Comparison of ENCODE assay signal across 34 cellular contexts in genomic region chr5:169971780-169972179, GRCh38. TPM values are rescaled to one million over a fixed set of nuclear protein-coding genes. Genes with fewer than 3 reads are reported as not detected.
DNase-seq lines count a peak whose midpoint lies in the region; ATAC-seq, FAIRE-seq and TF ChIP-seq lines count a peak whose summit lies in the region.
"Had no signal": no experiment of that assay in that cellular context is flagged by ENCODE, and none has a peak within 500 bp of the region (broad histone marks: within the 10 kb centered on the region; RNA-seq: fewer than 3 reads in every experiment).

No MANE protein-coding gene starts in this region.

- H3K4me1 ChIP-seq in SK-N-SH (ENCODE audit: control insufficient read depth in 1 of 2, insufficient read depth in 2 of 2, low read depth in 1 of 2, low read length in 1 of 2) (peaks cover 9 to 53% of the 10 kb centered on the region in 2 experiments), adipocyte (ENCODE audit: control insufficient read depth, insufficient read depth, low read length) (peaks cover 15% of the 10 kb centered on the region), keratinocyte (ENCODE audit: control insufficient read depth, extremely low read depth, insufficient read depth, low read length) (peaks cover 18% of the 10 kb centered on the region)
- H3K4me1 ChIP-seq: right atrium auricular region had no signal

- CTCF ChIA-PET in SK-N-SH (lab: Yijun Ruan, JAX): interaction anchor here (1.0 to 10.4 kb wide), 5 partner anchors 9 to 262 kb away, joined by 3 to 95 read pairs (median 5); partner anchors contain the start of gene INSYN2B

- peaks cover 19 to 63% of the 10 kb centered on the region in 2 donors for H3K36me3 Mint-ChIP-seq in stimulated activated naive B cell treated with anti-CD40 and anti-IgM and Interleukin-4, amounts not matched to agents 10 μg/mL and 1 μg/mL and 100 μg/mL, for 72 hours
- H3K36me3 Mint-ChIP-seq: brain, type B pancreatic cell had no signal

- H3K9me3 Mint-ChIP-seq in stimulated activated naive B cell treated with anti-CD40 and anti-IgM and Interleukin-4, amounts not matched to agents 10 μg/mL and 1 μg/mL and 100 μg/mL, for 72 hours: no peaks in the 10 kb centered on the region
- H3K9me3 Mint-ChIP-seq: brain; memory B cell; T-helper 1 cell treated with Interleukin-12 subunit alpha and Interleukin-12 subunit beta and Interleukin-4 antibody, amounts not matched to agents 30 μg/mL and 1 μg/mL, for 36 hours had no signal

- TF ChIP-seq CTCF in SK-N-SH (IDR thresholded peaks at IDR 0.05) (no peak), keratinocyte (optimal IDR thresholded peaks at IDR 0.05 in 1 of 3, IDR thresholded peaks at IDR 0.05 in 1 of 3, conservative IDR thresholded peaks at IDR 0.05 in 1 of 3; ENCODE audit: extremely low read depth in 1 of 3, insufficient read depth in 2 of 3, low read length in 3 of 3) (no peak)

- POLR2A ChIA-PET in SK-N-SH (lab: Yijun Ruan, JAX): no interaction called here

- 92% methylated on average over 1 of the region's 1 CpG for WGBS in SK-N-SH (ENCODE audit: low lambda C conversion rate)

- TF ChIP-seq RAD21 in SK-N-SH (IDR thresholded peaks at IDR 0.05; ENCODE audit: low read length): no peak

- no peak overlapping the region for H3K4me3 Mint-ChIP-seq in stimulated activated naive B cell treated with anti-CD40 and anti-IgM and Interleukin-4, amounts not matched to agents 10 μg/mL and 1 μg/mL and 100 μg/mL, for 72 hours
- H3K4me3 Mint-ChIP-seq: activated CD8-positive, alpha-beta memory T cell treated with anti-CD3 and anti-CD28 coated beads, Interleukin-2, amount 10 ng/mL, durations not matched to agents 7 days and 5 days; brain; memory B cell; T-helper 1 cell treated with Interleukin-12 subunit alpha and Interleukin-12 subunit beta and Interleukin-4 antibody, amounts not matched to agents 30 μg/mL and 1 μg/mL, for 36 hours; type B pancreatic cell had no signal

- H3K4me2 ChIP-seq in SK-N-SH (peak overlapping the region; percentile 70), keratinocyte (ENCODE audit: control insufficient read depth, extremely low read depth, insufficient read depth, low read depth, low read length) (peak overlapping the region; percentile 68)
- H3K4me2 ChIP-seq: hepatocyte had no signal

- dilution Hi-C loops in keratinocyte (cut with MboI; ENCODE audit: extremely low pct_ligation_motif_present, low sequenced_read_pairs): no loop called here

- peaks cover 92% of the 10 kb centered on the region for H3K79me2 ChIP-seq in SK-N-SH (ENCODE audit: insufficient read depth)
- no peaks in the 10 kb centered on the region for H3K79me2 ChIP-seq in keratinocyte (ENCODE audit: control insufficient read depth, insufficient read depth, low read length)
- H3K79me2 ChIP-seq: hepatocyte had no signal

- H3K27me3 Mint-ChIP-seq in stimulated activated naive B cell treated with anti-CD40 and anti-IgM and Interleukin-4, amounts not matched to agents 10 μg/mL and 1 μg/mL and 100 μg/mL, for 72 hours: no peaks in the 10 kb centered on the region
- H3K27me3 Mint-ChIP-seq: activated CD8-positive, alpha-beta memory T cell treated with anti-CD3 and anti-CD28 coated beads, Interleukin-2, amount 10 ng/mL, durations not matched to agents 7 days and 5 days; brain; memory B cell had no signal

- no peaks in the 10 kb centered on the region for H3K9me3 ChIP-seq in SK-N-SH
- no peaks in the 10 kb centered on the region for H3K9me3 ChIP-seq in adipocyte (ENCODE audit: control insufficient read depth, low read length)
- H3K9me3 ChIP-seq in keratinocyte (ENCODE audit: control insufficient read depth, low read depth, low read length): no peaks in the 10 kb centered on the region
- H3K9me3 ChIP-seq: adrenal gland, HAP-1, right atrium auricular region had no signal

- H3K27ac ChIP-seq in SK-N-SH (ENCODE audit: low read depth in 2 of 2, low read length in 1 of 2) (peak overlapping the region; percentile 58 to 96; a peak in 3 of 4 replicates), keratinocyte (ENCODE audit: control insufficient read depth, insufficient read depth, low read length) (peak overlapping the region; percentile 65)
- H3K27ac ChIP-seq: 22Rv1, adrenal gland, hepatocyte, right atrium auricular region, SK-N-MC had no signal

- no peak for DNase-seq in SK-N-SH
- no peak for DNase-seq in adipocyte (ENCODE audit: low read depth)
- DNase-seq in keratinocyte (ENCODE audit: low read depth, low spot score): no peak
- no peak for DNase-seq in stimulated activated naive B cell treated with anti-CD40 and anti-IgM and Interleukin-4, amounts not matched to agents 10 μg/mL and 1 μg/mL and 100 μg/mL, for 72 hours
- no peak for DNase-seq in NCI-H69 (lab: John Stamatoyannopoulos, UW)
- no peak for DNase-seq in HUDEP-2 (lab: John Stamatoyannopoulos, UW; ENCODE audit: unreplicated experiment in 76 of 76)
- DNase-seq in left lobe of liver (ENCODE audit: low spot score): no peak
- DNase-seq: activated CD4-positive, alpha-beta T cell treated with anti-CD3 and anti-CD28 coated beads, Interleukin-2, amount 50 U/mL, for 4 hours; activated CD8-positive, alpha-beta memory T cell treated with anti-CD3 and anti-CD28 coated beads, Interleukin-2, amount 10 ng/mL, durations not matched to agents 7 days and 5 days; activated naive CD4-positive, alpha-beta T cell; activated T-cell treated with anti-CD3 and anti-CD28 coated beads, Interleukin-2, amount 50 U/mL, for 48 hours; DMS79; dorsolateral prefrontal cortex; GDM1; left colon; NCI-H1092; NCI-H1694; NCI-H2171; posterior cingulate gyrus; stimulated activated CD4-positive, alpha-beta T cell treated with anti-CD3 and anti-CD28 coated beads, Interleukin-4, amount 100 ng/mL, for 1 hour had no signal

- no peak for FAIRE-seq in keratinocyte (lab: Jason Lieb, UNC)
- FAIRE-seq: TTC549 had no signal

- peaks cover 21% of the 10 kb centered on the region for H3F3A ChIP-seq in SK-N-SH (replicated peaks; ENCODE audit: insufficient read depth)

- H3K4me1 Mint-ChIP-seq in stimulated activated naive B cell treated with anti-CD40 and anti-IgM and Interleukin-4, amounts not matched to agents 10 μg/mL and 1 μg/mL and 100 μg/mL, for 72 hours: peaks cover 10 to 19% of the 10 kb centered on the region in 2 donors
- H3K4me1 Mint-ChIP-seq: activated CD8-positive, alpha-beta memory T cell treated with anti-CD3 and anti-CD28 coated beads, Interleukin-2, amount 10 ng/mL, durations not matched to agents 7 days and 5 days had no signal

- peak overlapping the region; percentile 2 for H3K27ac Mint-ChIP-seq in stimulated activated naive B cell treated with anti-CD40 and anti-IgM and Interleukin-4, amounts not matched to agents 10 μg/mL and 1 μg/mL and 100 μg/mL, for 72 hours
- H3K27ac Mint-ChIP-seq: activated CD8-positive, alpha-beta memory T cell treated with anti-CD3 and anti-CD28 coated beads, Interleukin-2, amount 10 ng/mL, durations not matched to agents 7 days and 5 days; brain; T-helper 1 cell treated with Interleukin-12 subunit alpha and Interleukin-12 subunit beta and Interleukin-4 antibody, amounts not matched to agents 30 μg/mL and 1 μg/mL, for 36 hours had no signal

- H3K4me3 ChIP-seq in SK-N-SH (ENCODE audit: low read depth in 2 of 2, low read length in 1 of 2) (0 out of 4 replicates have a peak overlapping the region, but pooled peaks of 1 of the 2 experiments have one; percentile 11), adipocyte (ENCODE audit: low read length) (no peak overlapping the region), keratinocyte (ENCODE audit: control insufficient read depth in 2 of 3, extremely low read depth in 1 of 3, insufficient read depth in 2 of 3, low read depth in 1 of 3, low read length in 3 of 3) (no peak overlapping the region)
- H3K4me3 ChIP-seq: adrenal gland, dorsolateral prefrontal cortex, HAP-1, hepatocyte, right atrium auricular region, SK-N-MC had no signal

- H3K36me3 ChIP-seq in SK-N-SH (replicated peaks in 1 of 2; ENCODE audit: control insufficient read depth in 1 of 2, insufficient read depth in 2 of 2, low read length in 1 of 2) (peaks cover 0 to 3% of the 10 kb centered on the region in 2 experiments), adipocyte (ENCODE audit: control insufficient read depth, insufficient read depth, low read length, severe bottlenecking) (no peaks in the 10 kb centered on the region), keratinocyte (ENCODE audit: control insufficient read depth in 2 of 2, extremely low read depth in 1 of 2, insufficient read depth in 2 of 2, low read length in 2 of 2) (no peaks in the 10 kb centered on the region)
- H3K36me3 ChIP-seq: adrenal gland, HAP-1, right atrium auricular region had no signal

- H3K27me3 ChIP-seq in SK-N-SH (ENCODE audit: insufficient read depth) (no peaks in the 10 kb centered on the region), adipocyte (replicated peaks; ENCODE audit: control insufficient read depth, insufficient read depth, low read length) (no peaks in the 10 kb centered on the region), keratinocyte (ENCODE audit: control insufficient read depth, extremely low read depth, insufficient read depth, low read length) (no peaks in the 10 kb centered on the region)
- H3K27me3 ChIP-seq: adrenal gland, hepatocyte, right atrium auricular region had no signal

- peak overlapping the region; percentile 64 for H3K9ac ChIP-seq in SK-N-SH
- peak overlapping the region; percentile 25 for H3K9ac ChIP-seq in adipocyte (ENCODE audit: low read length)
- H3K9ac ChIP-seq in keratinocyte (ENCODE audit: control insufficient read depth, extremely low read depth, insufficient read depth, low read length): no peak overlapping the region

- no peak for TF ChIP-seq EP300 in SK-N-SH (IDR thresholded peaks at IDR 0.05; ENCODE audit: borderline replicate concordance in 1 of 2, low read depth in 1 of 2, low read length in 1 of 2)

- no peaks in the 10 kb centered on the region for H4K20me1 ChIP-seq in SK-N-SH (ENCODE audit: insufficient read depth)
- H4K20me1 ChIP-seq in keratinocyte (ENCODE audit: control insufficient read depth, extremely low read depth, insufficient read depth, low read length): no peaks in the 10 kb centered on the region

- no peak overlapping the region for H2AFZ ChIP-seq in SK-N-SH (ENCODE audit: low read depth)
- peak overlapping the region; percentile 44 for H2AFZ ChIP-seq in keratinocyte (ENCODE audit: control insufficient read depth, low read length)
- H2AFZ ChIP-seq: hepatocyte had no signal

- ATAC-seq in SK-N-SH treated with all-trans-retinoic acid at 6 μM for 48 hours: no peak
- no peak for ATAC-seq in stimulated activated naive B cell treated with anti-CD40 and anti-IgM and Interleukin-4, amounts not matched to agents 10 μg/mL and 1 μg/mL and 100 μg/mL, for 72 hours (replicated peaks)
- ATAC-seq in left lobe of liver: no peak
- ATAC-seq: activated CD4-positive, CD25-positive, alpha-beta regulatory T cell treated with anti-CD3 and anti-CD28 coated beads, Interleukin-2, amount 50 U/mL, for 24 hours; activated CD8-positive, alpha-beta memory T cell treated with anti-CD3 and anti-CD28 coated beads, Interleukin-2, amount 10 ng/mL, durations not matched to agents 7 days and 5 days; left colon had no signal

- no peaks in the 10 kb centered on the region for H3K9me1 ChIP-seq in keratinocyte (ENCODE audit: control insufficient read depth, extremely low read depth, insufficient read depth, low read length)

- no peaks in the 10 kb centered on the region for H3K9me2 ChIP-seq in SK-N-SH

RNA-seq across cellular contexts. Expression of gene INSYN2B, which starts 8.5 kb away (rescaled TPM):
- polyA plus RNA-seq in SK-N-SH (2012; rRNA removed) (9.2 and 13.4 TPM in 2 replicates), keratinocyte (0.08 to 0.73 TPM (median 0.16 TPM) in 3 replicates)
- polyA plus RNA-seq in SK-N-SH (2012; cell fraction: cytosol; rRNA removed): 7.1 and 9.7 TPM in 2 replicates
- polyA plus RNA-seq in SK-N-SH (2012; cell fraction: nucleus; rRNA removed): 6.6 and 9.4 TPM in 2 replicates
- not detected for polyA plus RNA-seq in keratinocyte (2011; ENCODE audit: low read depth)
- 0.18 and 0.29 TPM in 2 replicates for polyA plus RNA-seq in keratinocyte (2011; cell fraction: cytosol; rRNA removed)
- polyA plus RNA-seq in keratinocyte (2011; cell fraction: nucleus; rRNA removed): 0.64 TPM in 1 of 2 replicates, not detected in the other
- polyA plus RNA-seq in keratinocyte (2012; ENCODE audit: low replicate concordance): 0.29 TPM in 1 of 2 replicates, not detected in the other
- polyA minus RNA-seq in keratinocyte: 0.06 to 0.16 TPM in 2 of 3 replicates, not detected in the other
- polyA minus RNA-seq in keratinocyte (2011; cell fraction: cytosol; rRNA and poly(A)+ RNA removed): not detected
- polyA minus RNA-seq in keratinocyte (2011; cell fraction: nucleus; rRNA and poly(A)+ RNA removed): 0.21 and 0.23 TPM in 2 replicates
- not detected for total RNA-seq in left lobe of liver
- total RNA-seq: activated CD8-positive, alpha-beta memory T cell treated with anti-CD3 and anti-CD28 coated beads, Interleukin-2, amount 10 ng/mL, durations not matched to agents 7 days and 5 days; Calu3 had no signal
- polyA plus RNA-seq: hepatocyte had no signal
